Comparison of ENCODE assay signal across 17 cellular contexts in genomic region chr10:62813453-62813852, GRCh38. TPM values are rescaled to one million over a fixed set of nuclear protein-coding genes. Genes with fewer than 3 reads are reported as not detected.
DNase-seq lines count a peak whose midpoint lies in the region; ATAC-seq, FAIRE-seq and TF ChIP-seq lines count a peak whose summit lies in the region.
"Had no signal": no experiment of that assay in that cellular context is flagged by ENCODE, and none has a peak within 500 bp of the region (broad histone marks: within the 10 kb centered on the region; RNA-seq: fewer than 3 reads in every experiment).

No MANE protein-coding gene starts in this region.

- no peak overlapping the region for H3K18ac ChIP-seq in mesenchymal stem cell (ENCODE audit: low read depth in 1 of 2, low read length in 2 of 2)

- peaks cover 77% of the 10 kb centered on the region for H3K4me1 Mint-ChIP-seq in activated T-cell treated with anti-CD3 and anti-CD28 coated beads, Interleukin-2, amount 50 U/mL, for 24 hours (ENCODE audit: low read depth)

- intact Hi-C loops in right cardiac atrium (cut with DNase I) (loop anchor here in 2 of 4 donors (10.0 kb wide), 3 partner anchors 199 to 901 kb away; no protein-coding TSS in a partner anchor), heart left ventricle (cut with DNase I) (loop anchor here in 7 of 10 donors (10.0 kb wide), 5 partner anchors 119 to 341 kb away; partner anchors contain the start of gene NRBF2 (in 5 of the 7))

- no peak overlapping the region for H3K23ac ChIP-seq in mesenchymal stem cell (ENCODE audit: low read length in 2 of 2)

- peak overlapping the region; percentile 99 for H3K27ac Mint-ChIP-seq in activated T-cell treated with anti-CD3 and anti-CD28 coated beads, Interleukin-2, amount 50 U/mL, for 24 hours
- H3K27ac Mint-ChIP-seq: H9 had no signal

- no peaks in the 10 kb centered on the region for H3K9me3 ChIP-seq in right cardiac atrium (ENCODE audit: control insufficient read depth, low read length)
- H3K9me3 ChIP-seq in heart left ventricle = no peaks in the 10 kb centered on the region
- H3K9me3 ChIP-seq in mesenchymal stem cell (ENCODE audit: control insufficient read depth, low read length) = no peaks in the 10 kb centered on the region
- no peaks in the 10 kb centered on the region for H3K9me3 ChIP-seq in suprapubic skin
- H3K9me3 ChIP-seq: left lung, right lobe of liver, SK-N-SH had no signal

- no peaks in the 10 kb centered on the region for H3K27me3 ChIP-seq in right cardiac atrium (ENCODE audit: control insufficient read depth, insufficient read depth)
- H3K27me3 ChIP-seq in heart left ventricle = peaks cover 0 to 26% (median 10%) of the 10 kb centered on the region in 9 donors
- H3K27me3 ChIP-seq in mesenchymal stem cell (ENCODE audit: control insufficient read depth in 1 of 2, insufficient read depth in 1 of 2, low read length in 2 of 2) = peaks cover 9 to 33% of the 10 kb centered on the region in 2 experiments
- peaks cover 13% of the 10 kb centered on the region for H3K27me3 ChIP-seq in suprapubic skin

- no peak for TF ChIP-seq CTCF in heart left ventricle (IDR thresholded peaks at IDR 0.05)
- no peak for TF ChIP-seq CTCF in suprapubic skin (IDR thresholded peaks at IDR 0.05)

- ATAC-seq in right cardiac atrium (no peak), heart left ventricle (no peak)
- ATAC-seq: left lung, right lobe of liver had no signal

- H3K4ac ChIP-seq in mesenchymal stem cell (ENCODE audit: low read depth in 1 of 2, low read length in 2 of 2) = no peak overlapping the region

- H3K4me3 ChIP-seq in right cardiac atrium (ENCODE audit: low read length) = no peak overlapping the region
- H3K4me3 ChIP-seq in heart left ventricle = no peak overlapping the region
- H3K4me3 ChIP-seq in mesenchymal stem cell (ENCODE audit: insufficient read depth in 1 of 2, low read depth in 1 of 2, low read length in 2 of 2) = peak overlapping the region in 1 of 2 experiments; percentile 10
- peak overlapping the region; percentile 5 for H3K4me3 ChIP-seq in suprapubic skin
- H3K4me3 ChIP-seq: PC-9, right lobe of liver had no signal

- no peak overlapping the region for H2BK15ac ChIP-seq in mesenchymal stem cell (ENCODE audit: low read depth, poor library complexity, severe bottlenecking)

- H2AK5ac ChIP-seq in mesenchymal stem cell (ENCODE audit: low read length, severe bottlenecking) = no peak overlapping the region

- TF ChIP-seq EP300 in suprapubic skin (IDR thresholded peaks at IDR 0.05) = no peak

- DNase-seq in right cardiac atrium = peak in 2 of 3 donors; percentile 48 to 60
- DNase-seq in heart left ventricle = no peak
- no peak for DNase-seq in activated T-cell treated with anti-CD3 and anti-CD28 coated beads, Interleukin-2, amount 50 U/mL, for 24 hours
- no peak for DNase-seq in mesenchymal stem cell
- DNase-seq in suprapubic skin (ENCODE audit: low spot score in 2 of 2) = no peak
- DNase-seq in anterior cingulate cortex (lab: John Stamatoyannopoulos, UW) = no peak
- no peak for DNase-seq in H54 (ENCODE audit: insufficient read length, low spot score)
- DNase-seq in globus pallidus (ENCODE audit: low spot score) = no peak
- DNase-seq: brain microvascular endothelial cell; effector CD4-positive, alpha-beta T cell; H9; NCI-H1694 treated with DMSO at 0.1 percent for 48 hours; NCI-H510A treated with DMSO at 0.1 percent for 48 hours; PC-9; right lobe of liver; SK-N-SH had no signal

- peak overlapping the region; percentile 3 for H4K91ac ChIP-seq in mesenchymal stem cell (ENCODE audit: low read length)

- no peak overlapping the region for H3K9ac ChIP-seq in mesenchymal stem cell (ENCODE audit: low read length)
- H3K9ac ChIP-seq: SK-N-SH had no signal

- H3K4me3 Mint-ChIP-seq in activated T-cell treated with anti-CD3 and anti-CD28 coated beads, Interleukin-2, amount 50 U/mL, for 24 hours = peak overlapping the region; percentile 94

- no peak overlapping the region for H3K14ac ChIP-seq in mesenchymal stem cell (ENCODE audit: low read length in 2 of 2)

- H2BK5ac ChIP-seq in mesenchymal stem cell (ENCODE audit: low read depth, low read length, poor library complexity, severe bottlenecking) = no peak overlapping the region

- no peak overlapping the region for H2BK12ac ChIP-seq in mesenchymal stem cell (ENCODE audit: low read length in 2 of 2)

- no peaks in the 10 kb centered on the region for H3K9me3 Mint-ChIP-seq in activated T-cell treated with anti-CD3 and anti-CD28 coated beads, Interleukin-2, amount 50 U/mL, for 24 hours

- no peak overlapping the region for H2BK120ac ChIP-seq in mesenchymal stem cell (ENCODE audit: low read depth, low read length)

- peaks cover 84% of the 10 kb centered on the region for H3K36me3 Mint-ChIP-seq in activated T-cell treated with anti-CD3 and anti-CD28 coated beads, Interleukin-2, amount 50 U/mL, for 24 hours (ENCODE audit: low read depth)

- no peak overlapping the region for H3K4me2 ChIP-seq in mesenchymal stem cell (ENCODE audit: low read length, poor library complexity, severe bottlenecking)
- H3K4me2 ChIP-seq: PC-9, SK-N-SH had no signal

- H4K8ac ChIP-seq in mesenchymal stem cell (ENCODE audit: low read length) = no peak overlapping the region

- H3K79me1 ChIP-seq in mesenchymal stem cell (replicated peaks; ENCODE audit: low read length, poor library complexity, severe bottlenecking) = peaks cover 4% of the 10 kb centered on the region

- WGBS in right cardiac atrium = 95% methylated on average over 27 of the region's 27 CpGs
- 90 to 98% (median 91%) methylated on average over 23 to 27 of the region's 27 CpGs for WGBS in heart left ventricle, 4 donors
- 92% methylated on average over 27 of the region's 27 CpGs for WGBS in mesenchymal stem cell
- WGBS in suprapubic skin = 75% methylated on average over 10 of the region's 27 CpGs

- no peak for FAIRE-seq in H54 (lab: Jason Lieb, UNC)

- peaks cover 0 to 17% (median 5%) of the 10 kb centered on the region in 9 donors for H3K36me3 ChIP-seq in heart left ventricle
- H3K36me3 ChIP-seq in mesenchymal stem cell (ENCODE audit: control insufficient read depth in 1 of 2, insufficient read depth in 2 of 2, low read depth in 1 of 2, low read length in 2 of 2) = peaks cover 0 to 38% of the 10 kb centered on the region in 2 experiments
- no peaks in the 10 kb centered on the region for H3K36me3 ChIP-seq in suprapubic skin
- H3K36me3 ChIP-seq: brain microvascular endothelial cell, right lobe of liver had no signal

- no peak overlapping the region for H2AFZ ChIP-seq in mesenchymal stem cell (ENCODE audit: low read depth, low read length)
- H2AFZ ChIP-seq: PC-9 had no signal

- TF ChIP-seq POLR2A in heart left ventricle (IDR thresholded peaks at IDR 0.05) = no peak
- no peak for TF ChIP-seq POLR2A in suprapubic skin (IDR thresholded peaks at IDR 0.05)
- TF ChIP-seq POLR2A in H54 (IDR thresholded peaks at IDR 0.05; ENCODE audit: low read depth, low read length) = no peak

- no peaks in the 10 kb centered on the region for H3K27me3 Mint-ChIP-seq in activated T-cell treated with anti-CD3 and anti-CD28 coated beads, Interleukin-2, amount 50 U/mL, for 24 hours

- no peak overlapping the region for H3K27ac ChIP-seq in right cardiac atrium (ENCODE audit: low read length)
- H3K27ac ChIP-seq in heart left ventricle = no peak overlapping the region
- H3K27ac ChIP-seq in mesenchymal stem cell (ENCODE audit: low read length, poor library complexity, severe bottlenecking) = no peak overlapping the region
- H3K27ac ChIP-seq in suprapubic skin = no peak overlapping the region
- H3K27ac ChIP-seq: brain microvascular endothelial cell, left lung, PC-9, right lobe of liver had no signal

- peaks cover 1% of the 10 kb centered on the region for H3K4me1 ChIP-seq in right cardiac atrium (ENCODE audit: control insufficient read depth, insufficient read depth, low read length)
- H3K4me1 ChIP-seq in heart left ventricle = peaks cover 0 to 45% (median 25%) of the 10 kb centered on the region in 12 donors
- H3K4me1 ChIP-seq in mesenchymal stem cell (ENCODE audit: control insufficient read depth, insufficient read depth, low read depth, low read length) = peaks cover 25% of the 10 kb centered on the region
- H3K4me1 ChIP-seq in suprapubic skin = peaks cover 38% of the 10 kb centered on the region

RNA-seq across cellular contexts. Expression of gene EGR2, which starts 2.7 kb away (rescaled TPM):
- total RNA-seq in right cardiac atrium (1 to 10 TPM in 3 of 4 donors, under 1 TPM in 1; 0.54 to 4.7 (median 1.6) TPM), heart left ventricle (1 to 10 TPM in 7 of 9 donors, under 1 TPM in 2; 0.37 to 8.5 (median 1.9) TPM), suprapubic skin (10 to 100 TPM in 3 of 4 donors, 1 to 10 TPM in 1; 7.2 to 39.0 (median 24.3) TPM)
- polyA plus RNA-seq in right cardiac atrium (13.7 TPM), heart left ventricle (1 to 10 TPM; 1.4 to 1.8 TPM)
- polyA plus RNA-seq in mesenchymal stem cell (2013, experiment 1 of 2) = 0.47 TPM
- polyA plus RNA-seq in mesenchymal stem cell (2013, experiment 2 of 2) = 0.33 TPM

RNA-seq across cellular contexts. Expression of gene ADO, which starts 8.9 kb away (rescaled TPM):
- 10 to 100 TPM; 21.8 to 30.9 (median 25.5) TPM for total RNA-seq in right cardiac atrium
- polyA plus RNA-seq in right cardiac atrium = 12.7 TPM
- total RNA-seq in heart left ventricle = 10 to 100 TPM; 18.3 to 35.5 (median 19.7) TPM
- 10 to 100 TPM in 1 of 2 donors, 1 to 10 TPM in 1; 7.6 to 24.6 TPM for polyA plus RNA-seq in heart left ventricle
- 15.1 TPM for polyA plus RNA-seq in mesenchymal stem cell (2013, experiment 1 of 2)
- polyA plus RNA-seq in mesenchymal stem cell (2013, experiment 2 of 2) = 15.6 TPM
- total RNA-seq in suprapubic skin = 10 to 100 TPM; 10.8 to 22.3 (median 17.4) TPM

Comparison
In these comparisons a context has a peak if more than half of its experiments do, and no peak if none do; other contexts are left out.
1. DNase-seq: peak in right cardiac atrium (2 of 3); none in heart left ventricle (0 of 5), activated T-cell treated with anti-CD3 and anti-CD28 coated beads, Interleukin-2, amount 50 U/mL, for 24 hours (single experiment), mesenchymal stem cell (single experiment), suprapubic skin (0 of 2), anterior cingulate cortex (0 of 58), H54 (single experiment) and globus pallidus (single experiment).